ENCODE assay signal across 10 cellular contexts in the genomic region with DNA sequence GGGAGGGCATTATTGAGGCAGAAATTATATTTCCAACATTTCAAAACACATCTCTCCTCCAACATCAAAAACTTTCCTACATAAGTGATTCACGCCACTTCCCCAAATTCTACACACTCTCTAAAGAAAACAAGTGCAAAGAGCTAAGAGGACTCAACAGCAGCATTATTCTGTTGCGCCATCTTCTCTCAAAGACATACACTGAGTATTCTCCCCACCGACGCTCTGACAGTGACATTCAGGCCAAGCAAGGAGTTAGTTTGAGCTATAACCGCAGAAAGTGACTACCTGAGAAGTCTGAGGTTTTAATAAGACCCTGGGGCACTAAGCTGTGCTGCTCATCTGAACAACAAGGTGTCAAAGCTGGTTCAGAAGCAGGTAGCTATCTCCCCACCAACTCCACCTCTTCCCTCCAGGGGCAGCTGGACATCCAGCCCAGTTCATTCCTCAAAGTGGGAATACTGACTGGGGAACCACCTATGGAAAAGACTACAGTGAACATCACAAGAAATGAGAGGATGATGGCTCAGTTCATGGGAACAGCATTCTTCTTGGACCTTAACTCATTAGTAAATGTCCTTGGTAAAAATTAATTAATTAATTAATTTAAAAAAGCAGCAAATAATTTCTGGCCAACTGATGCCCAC.
DNase-seq lines count a peak whose midpoint lies in the region; ATAC-seq and TF ChIP-seq lines count a peak whose summit lies in the region.
"Had no signal": no experiment of that assay in that cellular context is flagged by ENCODE, and none has a peak within 500 bp of the region (broad histone marks: within the 10 kb centered on the region; RNA-seq: fewer than 3 reads in every experiment).

No MANE protein-coding gene starts in this region.

- H3K4me1 ChIP-seq in KMS-11 (ENCODE audit: low read depth, poor library complexity, severe bottlenecking): peaks cover 99% of the 10 kb centered on the region
- peaks cover 42 to 59% (median 57%) of the 10 kb centered on the region in 6 donors for H3K4me1 ChIP-seq in spleen
- peaks cover 7% of the 10 kb centered on the region for H3K4me1 ChIP-seq in foreskin keratinocyte

- ATAC-seq in GM19324 (IDR thresholded peaks at IDR 0.05; ENCODE audit: low FRiP score, unreplicated experiment) (peak; percentile 47), HG02759 (IDR thresholded peaks at IDR 0.05; ENCODE audit: unreplicated experiment) (peak; percentile 49), foreskin keratinocyte (no peak)

- no peaks in the 10 kb centered on the region for H4K20me1 ChIP-seq in KMS-11 (ENCODE audit: insufficient read depth)

- H2AFZ ChIP-seq in KMS-11 (ENCODE audit: low read depth): no peak overlapping the region

- H3K27ac ChIP-seq in KMS-11: peak overlapping the region; percentile 92
- peak overlapping the region; percentile 30 to 80 (median 66) for H3K27ac ChIP-seq in spleen
- H3K27ac ChIP-seq in foreskin keratinocyte: no peak overlapping the region

- peaks cover 76% of the 10 kb centered on the region; the same call in 1 of the 2 replicates for H3K79me2 ChIP-seq in KMS-11 (ENCODE audit: insufficient read depth, low read depth)

- DNase-seq in spleen: no peak
- no peak for DNase-seq in amygdala (lab: John Stamatoyannopoulos, UW)
- no peak for DNase-seq in NCI-H1105 (lab: John Stamatoyannopoulos, UW)
- no peak for DNase-seq in cerebellum (ENCODE audit: low spot score)
- DNase-seq in foreskin keratinocyte: no peak
- DNase-seq: activated naive CD4-positive, alpha-beta T cell; NCI-H345 had no signal

- intact Hi-C loops in spleen (cut with DNase I; ENCODE audit: low total_unique reads): no loop called here

- H3K9me3 ChIP-seq in spleen: no peaks in the 10 kb centered on the region

- peaks cover 10% of the 10 kb centered on the region; the same call in 1 of the 2 replicates for H3K36me3 ChIP-seq in KMS-11 (ENCODE audit: insufficient read depth)
- H3K36me3 ChIP-seq in spleen: peaks cover 0 to 62% (median 17%) of the 10 kb centered on the region in 6 donors

- H3K9ac ChIP-seq in KMS-11: peak overlapping the region; percentile 69

- H3K27me3 ChIP-seq in KMS-11 (ENCODE audit: insufficient read depth, low read depth) (no peaks in the 10 kb centered on the region), spleen (replicated peaks in 1 of 7) (no peaks in the 10 kb centered on the region), foreskin keratinocyte (no peaks in the 10 kb centered on the region)

- TF ChIP-seq CTCF in KMS-11 (conservative IDR thresholded peaks at IDR 0.05; ENCODE audit: low read depth, low read length) (no peak), spleen (IDR thresholded peaks at IDR 0.05 in 8 of 11, conservative IDR thresholded peaks at IDR 0.05 in 3 of 11) (no peak), foreskin keratinocyte (conservative IDR thresholded peaks at IDR 0.05) (no peak)

- WGBS in spleen, 5 donors: 69 to 82% (median 78%) methylated on average over 5 of the region's 5 CpGs

- H3K4me3 ChIP-seq in KMS-11 (IDR thresholded peaks at IDR 0.05; ENCODE audit: insufficient read depth, low read depth, low read length) (no peak overlapping the region), spleen (no peak overlapping the region)

- peak overlapping the region; percentile 85 for H3K4me2 ChIP-seq in KMS-11

- no peak for TF ChIP-seq POLR2A in spleen (IDR thresholded peaks at IDR 0.05)
